In genomic region chr1:114956570-114956969, GRCh38 we compare ENCODE assay signal across 2 cellular contexts.
TF ChIP-seq lines count a peak whose summit lies in the region.

No MANE protein-coding gene starts in this region.

TF ChIP-seq in SK-N-SH, 30 proteins besides CTCF, POLR2A, EP300 and RAD21 (continued from another document):
- TF ChIP-seq EZH2phosphoT487 (IDR thresholded peaks at IDR 0.05; ENCODE audit: borderline replicate concordance, low read depth) (no peak), USF1 (IDR thresholded peaks at IDR 0.05; ENCODE audit: borderline replicate concordance, low read depth) (no peak), REST (IDR thresholded peaks at IDR 0.05; ENCODE audit: low read depth, low read length) (no peak), RXRA (IDR thresholded peaks at IDR 0.05; ENCODE audit: borderline replicate concordance, low read depth) (no peak), POLR2AphosphoS5 (IDR thresholded peaks at IDR 0.05; ENCODE audit: low read depth, low read length) (no peak), NFIC (IDR thresholded peaks at IDR 0.05; ENCODE audit: borderline replicate concordance) (no peak), ZBTB33 (IDR thresholded peaks at IDR 0.05; ENCODE audit: borderline replicate concordance, low read depth) (no peak), GATA2 (CRISPR knock-in tag; IDR thresholded peaks at IDR 0.05) (no peak), MXI1 (IDR thresholded peaks at IDR 0.05; ENCODE audit: low read depth, low read length) (no peak), MAX (IDR thresholded peaks at IDR 0.05; ENCODE audit: low read depth) (no peak), FOXJ3 (CRISPR knock-in tag; IDR thresholded peaks at IDR 0.05) (no peak), TEAD4 (IDR thresholded peaks at IDR 0.05; ENCODE audit: borderline replicate concordance, insufficient read depth) (no peak), YY1 (IDR thresholded peaks at IDR 0.05; ENCODE audit: low read depth) (no peak), NRF1 (IDR thresholded peaks at IDR 0.05; ENCODE audit: low read depth, low read length) (no peak)

TF ChIP-seq in SK-N-SH treated with all-trans-retinoic acid at 6 μM for 48 hours, 23 proteins besides CTCF, POLR2A, EP300 and RAD21:
- TF ChIP-seq TSHZ2 (CRISPR knock-in tag; IDR thresholded peaks at IDR 0.05) = no peak
- TF ChIP-seq PATZ1 (CRISPR knock-in tag; IDR thresholded peaks at IDR 0.05; ENCODE audit: borderline replicate concordance) = no peak
- TF ChIP-seq TOX (CRISPR knock-in tag; IDR thresholded peaks at IDR 0.05; ENCODE audit: borderline replicate concordance) = no peak
- TF ChIP-seq TCF4 (CRISPR knock-in tag; IDR thresholded peaks at IDR 0.05; ENCODE audit: borderline replicate concordance) = no peak
- TF ChIP-seq ZNF8 (CRISPR knock-in tag; IDR thresholded peaks at IDR 0.05) = no peak
- no peak for TF ChIP-seq ZNF70 (CRISPR knock-in tag; IDR thresholded peaks at IDR 0.05)
- TF ChIP-seq BACH2 (CRISPR knock-in tag; IDR thresholded peaks at IDR 0.05; ENCODE audit: borderline replicate concordance) = no peak
- TF ChIP-seq ISL1 (CRISPR knock-in tag; IDR thresholded peaks at IDR 0.05) = no peak
- no peak for TF ChIP-seq GLIS3 (CRISPR knock-in tag; IDR thresholded peaks at IDR 0.05)
- TF ChIP-seq ZFP3 (CRISPR knock-in tag; IDR thresholded peaks at IDR 0.05) = no peak
- no peak for TF ChIP-seq ARNTL (CRISPR knock-in tag; IDR thresholded peaks at IDR 0.05; ENCODE audit: borderline replicate concordance, low read depth)
- no peak for TF ChIP-seq PPARA (CRISPR knock-in tag; IDR thresholded peaks at IDR 0.05; ENCODE audit: borderline replicate concordance)
- TF ChIP-seq POU6F1 (CRISPR knock-in tag; IDR thresholded peaks at IDR 0.05; ENCODE audit: borderline replicate concordance, low read depth) = no peak
- no peak for TF ChIP-seq CREB5 (CRISPR knock-in tag; IDR thresholded peaks at IDR 0.05; ENCODE audit: low read depth)
- TF ChIP-seq SNAI2 (CRISPR knock-in tag; IDR thresholded peaks at IDR 0.05) = no peak
- no peak for TF ChIP-seq OSR1 (CRISPR knock-in tag; IDR thresholded peaks at IDR 0.05)
- no peak for TF ChIP-seq ZNF565 (CRISPR knock-in tag; conservative IDR thresholded peaks at IDR 0.05; ENCODE audit: low read depth)
- TF ChIP-seq ZFP30 (CRISPR knock-in tag; IDR thresholded peaks at IDR 0.05) = no peak
- TF ChIP-seq CSDC2 (CRISPR knock-in tag; IDR thresholded peaks at IDR 0.05) = no peak
